8 cellular contexts compared by ENCODE assay signal in genomic region chr18:9914584-9915290, GRCh38. TPM values are rescaled to one million over a fixed set of nuclear protein-coding genes. Genes with fewer than 3 reads are reported as not detected.
DNase-seq lines count a peak whose midpoint lies in the region; ATAC-seq lines count a peak whose summit lies in the region.

No MANE protein-coding gene starts in this region.

- no peaks in the 10 kb centered on the region for H3K9me3 Mint-ChIP-seq in memory B cell

- peak overlapping the region; percentile 73 to 90 for H3K4me3 ChIP-seq in duodenal mucosa (ENCODE audit: low read depth in 1 of 2, low read length in 2 of 2)

- no peaks in the 10 kb centered on the region for H3K9me3 ChIP-seq in duodenal mucosa (ENCODE audit: control insufficient read depth in 1 of 2, low read length in 2 of 2)

- ATAC-seq in HG02981 (IDR thresholded peaks at IDR 0.05; ENCODE audit: unreplicated experiment) (peak; percentile 35), memory B cell (ENCODE audit: low read depth) (peak; percentile 21)

- peak overlapping the region; percentile 89 for H3K27ac Mint-ChIP-seq in memory B cell

- H3K4me3 Mint-ChIP-seq in memory B cell, result peak overlapping the region; percentile 81

- peaks cover 19% of the 10 kb centered on the region for H3K4me1 Mint-ChIP-seq in memory B cell

- H3K27me3 Mint-ChIP-seq in memory B cell, result no peaks in the 10 kb centered on the region

- no peaks in the 10 kb centered on the region for H3K36me3 ChIP-seq in duodenal mucosa (ENCODE audit: control insufficient read depth in 1 of 2, insufficient read depth in 2 of 2, low read length in 2 of 2)

- peaks cover 32 to 40% of the 10 kb centered on the region in 2 donors for H3K4me1 ChIP-seq in duodenal mucosa (ENCODE audit: control insufficient read depth in 1 of 2, insufficient read depth in 2 of 2, low read length in 2 of 2)

- DNase-seq in NCI-H2227 (lab: John Stamatoyannopoulos, UW; ENCODE audit: unreplicated experiment), result peak; percentile 47
- DNase-seq in NCI-H2227 treated with DMSO at 0.1 percent for 48 hours (lab: John Stamatoyannopoulos, UW), result no peak
- DNase-seq in NCI-H460 (ENCODE audit: extremely low read depth, low read depth), result peak; percentile 55
- DNase-seq in activated CD4-positive, alpha-beta T cell treated with anti-CD3 and anti-CD28 coated beads, Interleukin-2, amount 50 U/mL, for 48 hours, result peak; percentile 79 to 81
- DNase-seq in memory B cell (ENCODE audit: low spot score in 2 of 2), result peak; percentile 42 to 61
- peak; percentile 38 for DNase-seq in stimulated activated CD8-positive, alpha-beta memory T cell treated with anti-CD3 and anti-CD28 coated beads, Interleukin-15, amount 100 ng/mL, for 1 hour (ENCODE audit: low read depth)

- peaks cover 0 to 2% of the 10 kb centered on the region in 2 donors for H3K27me3 ChIP-seq in duodenal mucosa (ENCODE audit: control insufficient read depth in 1 of 2, insufficient read depth in 2 of 2, low read length in 2 of 2)

- H3K27ac ChIP-seq in duodenal mucosa (ENCODE audit: low read depth, low read length), result peak overlapping the region; percentile 99

- no peaks in the 10 kb centered on the region for H3K36me3 Mint-ChIP-seq in memory B cell

- H3K9ac ChIP-seq in duodenal mucosa (ENCODE audit: low read depth in 1 of 2, low read length in 2 of 2), result peak overlapping the region; percentile 65 to 71

RNA-seq across cellular contexts. Expression of gene VAPA, which starts 0.9 kb away (rescaled TPM):
- total RNA-seq in NCI-H460 (2014; rRNA removed; shearing (Covaris generic)), result 321 and 343 TPM in 2 replicates
- polyA plus RNA-seq in NCI-H460 (2014; cell fraction: nucleus; rRNA removed), result 88.7 and 114 TPM in 2 replicates

RNA-seq across cellular contexts. Expression of gene TXNDC2, which starts 29.0 kb away (rescaled TPM):
- 0.10 and 0.17 TPM in 2 replicates for total RNA-seq in NCI-H460 (2014; rRNA removed; shearing (Covaris generic))
- polyA plus RNA-seq in NCI-H460 (2014; cell fraction: nucleus; rRNA removed), result not detected in 2 replicates
